ENCODE assay signal across 21 cellular contexts in genomic region chr6:49054311-49054710, GRCh38.
DNase-seq lines count a peak whose midpoint lies in the region; ATAC-seq and TF ChIP-seq lines count a peak whose summit lies in the region.
"Had no signal": no experiment of that assay in that cellular context is flagged by ENCODE, and none has a peak within 500 bp of the region (broad histone marks: within the 10 kb centered on the region; RNA-seq: fewer than 3 reads in every experiment).

No MANE protein-coding gene starts in this region.

- no peak overlapping the region for H2BK120ac ChIP-seq in neuronal stem cell (ENCODE audit: low read depth, low read length)

- no peak overlapping the region for H2BK15ac ChIP-seq in neuronal stem cell (ENCODE audit: low read length)

- no peak overlapping the region for H3K18ac ChIP-seq in neuronal stem cell (ENCODE audit: low read length)

- WGBS in neuronal stem cell (ENCODE audit: extremely low coverage in 2 of 2, insufficient read length in 2 of 2, insufficient replicate concordance in 1 of 2), 2 donors: no CpG with 5 or more reads among the region's 4 CpGs

- H3K9me3 ChIP-seq in RWPE2 (ENCODE audit: severe bottlenecking) (no peaks in the 10 kb centered on the region), neuronal stem cell (replicated peaks in 1 of 2; ENCODE audit: control insufficient read depth in 2 of 2, insufficient read depth in 1 of 2, low read depth in 1 of 2, low read length in 2 of 2) (peaks cover 0 to 3% of the 10 kb centered on the region in 2 donors)
- H3K9me3 ChIP-seq: HAP-1 had no signal

- H2BK5ac ChIP-seq in neuronal stem cell (ENCODE audit: low read length): no peak overlapping the region

- peaks cover 0 to 7% of the 10 kb centered on the region in 2 donors for H3K9me3 Mint-ChIP-seq in stimulated activated naive B cell treated with anti-CD40 and anti-IgM and Interleukin-4, amounts not matched to agents 10 μg/mL and 1 μg/mL and 100 μg/mL, for 72 hours

- H2AK5ac ChIP-seq in neuronal stem cell (ENCODE audit: low read depth, low read length): no peak overlapping the region

- H3K27me3 ChIP-seq in RWPE2 (ENCODE audit: insufficient read depth, poor library complexity, severe bottlenecking): no peaks in the 10 kb centered on the region
- no peaks in the 10 kb centered on the region for H3K27me3 ChIP-seq in foreskin keratinocyte
- H3K27me3 ChIP-seq in neuronal stem cell (ENCODE audit: control insufficient read depth in 3 of 3, insufficient read depth in 3 of 3, low read depth in 1 of 3, low read length in 3 of 3): no peaks in the 10 kb centered on the region
- H3K27me3 ChIP-seq: BLaER1 treated with 17β-estradiol and CSF1 and Interleukin-3, amounts not matched to agents 10 nM and 100 nM had no signal

- no peak overlapping the region for H3K27ac Mint-ChIP-seq in stimulated activated naive B cell treated with anti-CD40 and anti-IgM and Interleukin-4, amounts not matched to agents 10 μg/mL and 1 μg/mL and 100 μg/mL, for 72 hours
- H3K27ac Mint-ChIP-seq: B cell; CD4-positive, CD25-positive, alpha-beta regulatory T cell; CD8-positive, alpha-beta memory T cell; IgD-negative memory B cell had no signal

- H4K91ac ChIP-seq in neuronal stem cell (ENCODE audit: low read depth, low read length, poor library complexity): no peak overlapping the region

- no peaks in the 10 kb centered on the region for H3K36me3 Mint-ChIP-seq in stimulated activated naive B cell treated with anti-CD40 and anti-IgM and Interleukin-4, amounts not matched to agents 10 μg/mL and 1 μg/mL and 100 μg/mL, for 72 hours
- H3K36me3 Mint-ChIP-seq: CD4-positive, CD25-positive, alpha-beta regulatory T cell; CD8-positive, alpha-beta memory T cell had no signal

- TF ChIP-seq CTCF in RWPE2 (IDR thresholded peaks at IDR 0.05; ENCODE audit: poor library complexity, severe bottlenecking) (no peak), foreskin keratinocyte (conservative IDR thresholded peaks at IDR 0.05) (no peak)

- H3K4me1 ChIP-seq in RWPE2 (ENCODE audit: insufficient read depth, poor library complexity, severe bottlenecking): no peaks in the 10 kb centered on the region
- H3K4me1 ChIP-seq in foreskin keratinocyte: peaks cover 48% of the 10 kb centered on the region
- no peaks in the 10 kb centered on the region for H3K4me1 ChIP-seq in neuronal stem cell (ENCODE audit: control insufficient read depth in 2 of 2, insufficient read depth in 1 of 2, low read depth in 1 of 2, low read length in 2 of 2)
- H3K4me1 ChIP-seq: BLaER1 treated with 17β-estradiol and CSF1 and Interleukin-3, amounts not matched to agents 10 nM and 100 nM; HAP-1 had no signal

- H3K4me3 Mint-ChIP-seq in stimulated activated naive B cell treated with anti-CD40 and anti-IgM and Interleukin-4, amounts not matched to agents 10 μg/mL and 1 μg/mL and 100 μg/mL, for 72 hours: no peak overlapping the region
- H3K4me3 Mint-ChIP-seq: B cell; CD4-positive, CD25-positive, alpha-beta regulatory T cell; CD8-positive, alpha-beta memory T cell; IgD-negative memory B cell had no signal

- no peak overlapping the region for H3K9ac ChIP-seq in neuronal stem cell (ENCODE audit: low read depth, low read length, poor library complexity)
- H3K9ac ChIP-seq: BLaER1 treated with 17β-estradiol and CSF1 and Interleukin-3, amounts not matched to agents 10 nM and 100 nM had no signal

- no peaks in the 10 kb centered on the region for H3K27me3 Mint-ChIP-seq in stimulated activated naive B cell treated with anti-CD40 and anti-IgM and Interleukin-4, amounts not matched to agents 10 μg/mL and 1 μg/mL and 100 μg/mL, for 72 hours
- H3K27me3 Mint-ChIP-seq: B cell; CD4-positive, CD25-positive, alpha-beta regulatory T cell; CD8-positive, alpha-beta memory T cell; IgD-negative memory B cell had no signal

- H2BK12ac ChIP-seq in neuronal stem cell (ENCODE audit: low read length): no peak overlapping the region

- H3K4ac ChIP-seq in neuronal stem cell (ENCODE audit: low read length): no peak overlapping the region

- no peak overlapping the region for H4K8ac ChIP-seq in neuronal stem cell (ENCODE audit: low read depth, low read length)

- H2AFZ ChIP-seq in neuronal stem cell (ENCODE audit: low read length): no peak overlapping the region

- no peaks in the 10 kb centered on the region for H3K79me1 ChIP-seq in neuronal stem cell (ENCODE audit: low read depth, low read length)

- H3K4me3 ChIP-seq in RWPE2 (ENCODE audit: severe bottlenecking) (no peak overlapping the region), neuronal stem cell (ENCODE audit: low read length in 2 of 2) (no peak overlapping the region)
- H3K4me3 ChIP-seq: BLaER1 treated with 17β-estradiol and CSF1 and Interleukin-3, amounts not matched to agents 10 nM and 100 nM; HAP-1 had no signal

- no peaks in the 10 kb centered on the region for H3K4me1 Mint-ChIP-seq in stimulated activated naive B cell treated with anti-CD40 and anti-IgM and Interleukin-4, amounts not matched to agents 10 μg/mL and 1 μg/mL and 100 μg/mL, for 72 hours
- H3K4me1 Mint-ChIP-seq: B cell; CD4-positive, CD25-positive, alpha-beta regulatory T cell; CD8-positive, alpha-beta memory T cell; IgD-negative memory B cell had no signal

- ATAC-seq in RWPE2 (ENCODE audit: low read depth) (peak; percentile 57), foreskin keratinocyte (peak; percentile 85), HG03342 (IDR thresholded peaks at IDR 0.05; ENCODE audit: unreplicated experiment) (no peak), HG03457 (IDR thresholded peaks at IDR 0.05; ENCODE audit: unreplicated experiment) (no peak)
- ATAC-seq in stimulated activated naive B cell treated with anti-CD40 and anti-IgM and Interleukin-4, amounts not matched to agents 10 μg/mL and 1 μg/mL and 100 μg/mL, for 72 hours (replicated peaks): no peak
- ATAC-seq: HepG2 had no signal

- no peak overlapping the region for H3K4me2 ChIP-seq in neuronal stem cell (ENCODE audit: insufficient read depth, low read length, poor library complexity, severe bottlenecking)
- H3K4me2 ChIP-seq: BLaER1 treated with 17β-estradiol and CSF1 and Interleukin-3, amounts not matched to agents 10 nM and 100 nM had no signal

- DNase-seq in ELR (ENCODE audit: low read depth) (peak; percentile 27), M059J (ENCODE audit: low read depth) (peak; percentile 21), RWPE2 (ENCODE audit: low spot score) (no peak), foreskin keratinocyte (peak; percentile 83 to 94), neuronal stem cell (ENCODE audit: low spot score) (no peak)
- no peak for DNase-seq in stimulated activated naive B cell treated with anti-CD40 and anti-IgM and Interleukin-4, amounts not matched to agents 10 μg/mL and 1 μg/mL and 100 μg/mL, for 72 hours
- DNase-seq: 8988T; CD4-positive, CD25-positive, alpha-beta regulatory T cell; CD8-positive, alpha-beta memory T cell; COR-L47; DMS 273 treated with DMSO at 0.1 percent for 48 hours; DMS53; DND-41; EL had no signal

- H3K14ac ChIP-seq in neuronal stem cell (ENCODE audit: low read length): no peak overlapping the region

- H3K23ac ChIP-seq in neuronal stem cell (ENCODE audit: low read depth, low read length, poor library complexity): no peak overlapping the region

- H3K36me3 ChIP-seq in RWPE2 (ENCODE audit: low read depth): no peaks in the 10 kb centered on the region
- H3K36me3 ChIP-seq in neuronal stem cell (replicated peaks in 1 of 2; ENCODE audit: control insufficient read depth in 2 of 2, insufficient read depth in 2 of 2, low read length in 2 of 2): no peaks in the 10 kb centered on the region
- H3K36me3 ChIP-seq: BLaER1 treated with 17β-estradiol and CSF1 and Interleukin-3, amounts not matched to agents 10 nM and 100 nM; HAP-1 had no signal

- H3K27ac ChIP-seq in RWPE2 (ENCODE audit: poor library complexity, severe bottlenecking) (peak overlapping the region; percentile 10), foreskin keratinocyte (peak overlapping the region; percentile 96), neuronal stem cell (replicated peaks; ENCODE audit: low read length) (no peak overlapping the region)
- H3K27ac ChIP-seq: BLaER1 treated with 17β-estradiol and CSF1 and Interleukin-3, amounts not matched to agents 10 nM and 100 nM had no signal

Comparison
In these comparisons a context has a peak if more than half of its experiments do, and no peak if none do; other contexts are left out.
1. DNase-seq: peak in ELR (single experiment), M059J (single experiment) and foreskin keratinocyte (2 of 2); none in RWPE2 (single experiment), neuronal stem cell (single experiment) and stimulated activated naive B cell treated with anti-CD40 and anti-IgM and Interleukin-4, amounts not matched to agents 10 μg/mL and 1 μg/mL and 100 μg/mL, for 72 hours (single experiment).
2. ATAC-seq: peak in RWPE2 (single experiment) and foreskin keratinocyte (single experiment); none in HG03342 (single experiment), HG03457 (single experiment) and stimulated activated naive B cell treated with anti-CD40 and anti-IgM and Interleukin-4, amounts not matched to agents 10 μg/mL and 1 μg/mL and 100 μg/mL, for 72 hours (0 of 2).